27 cellular contexts compared by ENCODE assay signal in the genomic region with DNA sequence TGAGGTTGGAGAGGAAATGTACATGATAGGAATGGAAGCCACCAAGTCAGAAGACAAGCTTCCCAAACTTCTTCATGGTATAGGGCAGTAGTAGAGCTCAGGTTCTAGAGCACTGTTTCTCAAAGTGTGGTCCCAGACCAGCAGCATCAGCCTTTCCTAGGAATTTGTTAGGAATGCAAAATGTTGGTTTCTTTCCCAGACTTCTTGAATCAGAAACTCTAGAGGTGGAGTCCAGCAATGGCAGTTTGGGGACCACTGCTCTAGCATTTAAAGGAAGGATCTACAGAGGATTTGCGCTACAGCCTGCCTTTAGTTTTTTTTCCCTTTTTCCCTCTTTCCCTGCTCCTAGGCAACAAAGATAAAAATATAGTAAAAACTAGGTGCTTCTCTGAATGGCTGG. TPM values are rescaled to one million over a fixed set of nuclear protein-coding genes. Genes with fewer than 3 reads are reported as not detected.
DNase-seq lines count a peak whose midpoint lies in the region; ATAC-seq and TF ChIP-seq lines count a peak whose summit lies in the region.
"Had no signal": no experiment of that assay in that cellular context is flagged by ENCODE, and none has a peak within 500 bp of the region (broad histone marks: within the 10 kb centered on the region; RNA-seq: fewer than 3 reads in every experiment).

No MANE protein-coding gene starts in this region.

- no peak overlapping the region for H3K18ac ChIP-seq in IMR-90 (ENCODE audit: low read depth, low read length)

- CTCF ChIA-PET in mammary epithelial cell (lab: Charles Lee; ENCODE audit: low non-redundant PET) (no interaction called here), IMR-90 (lab: Yijun Ruan, JAX) (interaction anchor here (0.6 to 1.2 kb wide), 2 partner anchors 23 to 53 kb away, joined by 4 read pairs; no protein-coding TSS in a partner anchor)

- H3K9me1 ChIP-seq in IMR-90 (ENCODE audit: insufficient read depth, low read length), result no peaks in the 10 kb centered on the region

- TF ChIP-seq CTCF in mammary epithelial cell (conservative IDR thresholded peaks at IDR 0.05 in 1 of 2, IDR thresholded peaks at IDR 0.05 in 1 of 2; ENCODE audit: extremely low read depth in 1 of 2, insufficient read depth in 1 of 2, low read depth in 1 of 2, low read length in 2 of 2) (no peak), breast epithelium (IDR thresholded peaks at IDR 0.05) (no peak), IMR-90 (conservative IDR thresholded peaks at IDR 0.05; ENCODE audit: low read depth, low read length) (no peak), chondrocyte (IDR thresholded peaks at IDR 0.05) (peak; percentile 32)

- no peaks in the 10 kb centered on the region for H3K9me3 ChIP-seq in mammary epithelial cell (replicated peaks; ENCODE audit: insufficient read depth, low read length)
- H3K9me3 ChIP-seq in breast epithelium, result no peaks in the 10 kb centered on the region
- no peaks in the 10 kb centered on the region for H3K9me3 ChIP-seq in IMR-90 (ENCODE audit: control insufficient read depth, insufficient read depth, low read length)
- H3K9me3 ChIP-seq: MG63, SJCRH30 had no signal

- intact Hi-C loops in mammary epithelial cell (cut with micrococcal nuclease) (no loop called here), breast epithelium (cut with DNase I; ENCODE audit: low total_unique reads) (no loop called here), IMR-90 (cut with micrococcal nuclease) (no loop called here)

- WGBS in mammary epithelial cell (ENCODE audit: low coverage, missing lambda C conversion rate), result 100% methylated on average over 1 of the region's 1 CpG
- no CpG with 5 or more reads among the region's 1 CpG for WGBS in IMR-90 (ENCODE audit: extremely low coverage in 2 of 2, insufficient read length in 1 of 2), 2 experiments

- peaks cover 2% of the 10 kb centered on the region for H3K36me3 Mint-ChIP-seq in chondrocyte (ENCODE audit: low read depth)

- H3K4ac ChIP-seq in IMR-90 (ENCODE audit: low read depth, low read length), result no peak overlapping the region

- no peak overlapping the region for H2BK20ac ChIP-seq in IMR-90 (ENCODE audit: low read depth, low read length)

- POLR2A ChIA-PET in IMR-90 (lab: Charles Lee; ENCODE audit: unreplicated experiment), result interaction anchor here (0.6 kb wide), 1 partner anchor 9 kb away, joined by 3 read pairs; no protein-coding TSS in a partner anchor

- H3K4me1 ChIP-seq in mammary epithelial cell (ENCODE audit: insufficient read depth, low read length) (peaks cover 10% of the 10 kb centered on the region), breast epithelium (no peaks in the 10 kb centered on the region), IMR-90 (ENCODE audit: control insufficient read depth, insufficient read depth, low read length) (no peaks in the 10 kb centered on the region)
- H3K4me1 ChIP-seq: BLaER1, SJCRH30 had no signal

- H3K27ac Mint-ChIP-seq in chondrocyte (ENCODE audit: unreplicated experiment), result no peak overlapping the region
- H3K27ac Mint-ChIP-seq: CD4-positive, alpha-beta T cell had no signal

- no peaks in the 10 kb centered on the region for H3K79me1 ChIP-seq in IMR-90 (ENCODE audit: low read depth in 1 of 2, low read length in 2 of 2)

- peaks cover 2% of the 10 kb centered on the region for H3K9me3 Mint-ChIP-seq in chondrocyte (ENCODE audit: low read depth)

- TF ChIP-seq RAD21 in IMR-90 (IDR thresholded peaks at IDR 0.05; ENCODE audit: low read length), result no peak

- peak; percentile 32; the same call in 1 of the 2 replicates for ATAC-seq in IMR-90 (ENCODE audit: low read depth)
- no peak for ATAC-seq in HG03469 (IDR thresholded peaks at IDR 0.05; ENCODE audit: unreplicated experiment)
- no peak for ATAC-seq in HG02938 (IDR thresholded peaks at IDR 0.05; ENCODE audit: unreplicated experiment)
- no peak for ATAC-seq in stimulated activated naive CD8-positive, alpha-beta T cell treated with anti-CD3 and anti-CD28 coated beads, Interleukin-15, Interleukin-2, amounts not matched to agents 100 U/mL and 50 U/mL, for 24 hours
- ATAC-seq: HCT116, K562 had no signal

- H2AFZ ChIP-seq in mammary epithelial cell (ENCODE audit: low read depth, low read length) (peak overlapping the region; percentile 51), IMR-90 (replicated peaks; ENCODE audit: low read length, poor library complexity) (no peak overlapping the region)

- H3K14ac ChIP-seq in IMR-90 (replicated peaks; ENCODE audit: low read depth, low read length), result no peak overlapping the region

- H2BK5ac ChIP-seq in IMR-90 (ENCODE audit: low read depth, low read length, poor library complexity, severe bottlenecking), result no peak overlapping the region

- H2AK5ac ChIP-seq in IMR-90 (ENCODE audit: low read depth, low read length), result no peak overlapping the region

- BruUV-seq in mammary epithelial cell (replicated peaks; lab: Mats Ljungman, UMichigan) (no TSS peak), IMR-90 (replicated peaks; lab: Mats Ljungman, UMichigan) (no TSS peak)

- no peak overlapping the region for H2BK120ac ChIP-seq in IMR-90 (ENCODE audit: low read depth, low read length)

- DNase-seq in mammary epithelial cell, result no peak
- DNase-seq in breast epithelium (ENCODE audit: low spot score in 2 of 2), result no peak
- no peak for DNase-seq in IMR-90
- no peak for DNase-seq in chondrocyte (ENCODE audit: low spot score)
- no peak for DNase-seq in NCI-H2029 (lab: John Stamatoyannopoulos, UW)
- DNase-seq in stimulated activated naive CD8-positive, alpha-beta T cell treated with anti-CD3 and anti-CD28 coated beads, Interleukin-15, Interleukin-2, amounts not matched to agents 100 U/mL and 50 U/mL, for 24 hours, result no peak
- DNase-seq: 8988T; CD4-positive, alpha-beta T cell; COR-L47; DMS79; MG63; NCI-H1048; NCI-H1417 treated with DMSO at 0.1 percent for 48 hours; NCI-H187; NCI-H2107; NCI-H510A; NCI-H748 treated with DMSO at 0.1 percent for 48 hours; SJCRH30 had no signal

- H3K36me3 ChIP-seq in mammary epithelial cell (ENCODE audit: insufficient read depth, low read length) (no peaks in the 10 kb centered on the region), breast epithelium (no peaks in the 10 kb centered on the region), IMR-90 (ENCODE audit: control insufficient read depth, insufficient read depth, low read length) (no peaks in the 10 kb centered on the region)
- H3K36me3 ChIP-seq: BLaER1, MG63, SJCRH30 had no signal

- no peak overlapping the region for H3K56ac ChIP-seq in IMR-90 (ENCODE audit: extremely low read depth, insufficient read depth, low read length)

- H3K23ac ChIP-seq in IMR-90 (ENCODE audit: low read depth, low read length), result no peak overlapping the region

- no peaks in the 10 kb centered on the region for H3K79me2 ChIP-seq in mammary epithelial cell (ENCODE audit: insufficient read depth, low read length)

- H4K8ac ChIP-seq in IMR-90 (ENCODE audit: low read depth in 2 of 2, low read length in 2 of 2), result no peak overlapping the region

- H3K9ac ChIP-seq in mammary epithelial cell (ENCODE audit: insufficient read depth, low read length), result no peak overlapping the region
- H3K9ac ChIP-seq in IMR-90 (ENCODE audit: low read depth, low read length), result no peak overlapping the region
- H3K9ac ChIP-seq: BLaER1 had no signal

- H3K27me3 Mint-ChIP-seq in chondrocyte (ENCODE audit: low read depth), result peaks cover 6% of the 10 kb centered on the region

- no peak overlapping the region for H3K4me2 ChIP-seq in mammary epithelial cell (ENCODE audit: insufficient read depth, low read depth, low read length)
- H3K4me2 ChIP-seq in IMR-90 (ENCODE audit: low read depth, low read length), result no peak overlapping the region
- H3K4me2 ChIP-seq: BLaER1 had no signal

- H3K27me3 ChIP-seq in mammary epithelial cell (ENCODE audit: insufficient read depth, low read length), result no peaks in the 10 kb centered on the region
- no peaks in the 10 kb centered on the region for H3K27me3 ChIP-seq in breast epithelium
- H3K27me3 ChIP-seq in IMR-90 (ENCODE audit: control insufficient read depth, insufficient read depth, low read length), result peaks cover 17% of the 10 kb centered on the region
- H3K27me3 ChIP-seq: BLaER1, MG63, SJCRH30 had no signal

- H3K27ac ChIP-seq in mammary epithelial cell (ENCODE audit: insufficient read depth, low read depth, low read length) (no peak overlapping the region), breast epithelium (no peak overlapping the region), IMR-90 (ENCODE audit: insufficient read depth, low read length) (no peak overlapping the region)
- H3K27ac ChIP-seq: BLaER1, RWPE1, SJCRH30 had no signal

- no peak overlapping the region for H3K4me3 Mint-ChIP-seq in chondrocyte (ENCODE audit: unreplicated experiment)
- H3K4me3 Mint-ChIP-seq: CD4-positive, alpha-beta T cell had no signal

- dilution Hi-C loops in mammary epithelial cell (cut with HindIII; ENCODE audit: low sequenced_read_pairs) (loop anchor here (5.0 kb wide), 1 partner anchor 39 kb away; no protein-coding TSS in a partner anchor), IMR-90 (cut with HindIII; ENCODE audit: low sequenced_read_pairs, unreplicated experiment) (no loop called here)

- no peak overlapping the region for H2AK9ac ChIP-seq in IMR-90 (replicated peaks; ENCODE audit: low read depth, low read length, poor library complexity)

- in situ Hi-C loops in mammary epithelial cell (cut with MboI; ENCODE audit: low sequenced_read_pairs in 2 of 2) (no loop called here), IMR-90 (cut with MboI; ENCODE audit: low sequenced_read_pairs) (no loop called here)

- H4K91ac ChIP-seq in IMR-90 (ENCODE audit: insufficient read depth, low read depth, low read length), result no peak overlapping the region

- no peak overlapping the region for H3K4me3 ChIP-seq in mammary epithelial cell (replicated peaks in 1 of 3; ENCODE audit: insufficient read depth in 1 of 3, low read depth in 2 of 3, low read length in 3 of 3)
- no peak overlapping the region for H3K4me3 ChIP-seq in breast epithelium
- no peak overlapping the region for H3K4me3 ChIP-seq in IMR-90 (ENCODE audit: insufficient read depth, low read depth, low read length)
- H3K4me3 ChIP-seq: BLaER1, K562, MG63, SJCRH30 had no signal

- H2BK15ac ChIP-seq in IMR-90 (ENCODE audit: low read depth, low read length), result no peak overlapping the region

- no peaks in the 10 kb centered on the region for H4K20me1 ChIP-seq in mammary epithelial cell (ENCODE audit: insufficient read depth, low read length)
- no peaks in the 10 kb centered on the region for H4K20me1 ChIP-seq in IMR-90 (ENCODE audit: insufficient read depth, low read length)
- H4K20me1 ChIP-seq: BLaER1 had no signal

- H3K4me1 Mint-ChIP-seq in chondrocyte (ENCODE audit: low read depth), result peaks cover 28% of the 10 kb centered on the region

- no peak overlapping the region for H4K5ac ChIP-seq in IMR-90 (ENCODE audit: low read depth, low read length)

- TF ChIP-seq POLR2A in breast epithelium (IDR thresholded peaks at IDR 0.05) (no peak), IMR-90 (IDR thresholded peaks at IDR 0.05; ENCODE audit: low read depth, low read length) (no peak)

RNA-seq across cellular contexts. Expression of a gene that starts 17.0 kb away (rescaled TPM):
- total RNA-seq in mammary epithelial cell (not detected), breast epithelium (1 to 10 TPM in 1 of 3 donors, not detected in 2; 3.5 TPM), IMR-90 (2012; rRNA removed) (not detected in 2 replicates), chondrocyte (0.17 to 0.18 TPM in 2 of 3 replicates, not detected in the other)
- polyA plus RNA-seq in mammary epithelial cell (0.03 TPM), IMR-90 (2012; rRNA removed) (not detected in 2 replicates)
- polyA minus RNA-seq in mammary epithelial cell, result not detected
- polyA plus RNA-seq in IMR-90 (2012; cell fraction: cytosol; rRNA removed), result not detected in 2 replicates
- 0.05 TPM in 1 of 2 replicates, not detected in the other for polyA plus RNA-seq in IMR-90 (2012; cell fraction: nucleus; rRNA removed; ENCODE audit: low replicate concordance)
- total RNA-seq: CD4-positive, alpha-beta T cell; H1; K562; LHCN-M2; SJCRH30; T-helper 1 cell treated with Interleukin-12 subunit alpha and Interleukin-12 subunit beta and Interleukin-4 antibody, amounts not matched to agents 30 ng/mL and 1 ng/mL, for 36 hours had no signal
- polyA plus RNA-seq: H1, K562 had no signal

RNA-seq across cellular contexts. Expression of a gene that starts 48.3 kb away (rescaled TPM):
- total RNA-seq in mammary epithelial cell (1 to 10 TPM in 1 of 2 donors, not detected in 1; 5.8 TPM), breast epithelium (10 to 100 TPM; 11.0 to 63.4 (median 23.9) TPM), IMR-90 (2012; rRNA removed) (under 0.01 and 0.28 TPM in 2 replicates), chondrocyte (not detected in 3 replicates)
- polyA plus RNA-seq in mammary epithelial cell (0.53 TPM), IMR-90 (2012; rRNA removed) (0.29 and 0.39 TPM in 2 replicates)
- polyA minus RNA-seq in mammary epithelial cell, result not detected
- 0.03 and 0.09 TPM in 2 replicates for polyA plus RNA-seq in IMR-90 (2012; cell fraction: cytosol; rRNA removed)
- 0.04 and 0.09 TPM in 2 replicates for polyA plus RNA-seq in IMR-90 (2012; cell fraction: nucleus; rRNA removed; ENCODE audit: low replicate concordance)
- total RNA-seq: CD4-positive, alpha-beta T cell; H1; K562; T-helper 1 cell treated with Interleukin-12 subunit alpha and Interleukin-12 subunit beta and Interleukin-4 antibody, amounts not matched to agents 30 ng/mL and 1 ng/mL, for 36 hours had no signal
- polyA plus RNA-seq: H1, K562 had no signal
